18 cellular contexts compared by ENCODE assay signal in the genomic region with DNA sequence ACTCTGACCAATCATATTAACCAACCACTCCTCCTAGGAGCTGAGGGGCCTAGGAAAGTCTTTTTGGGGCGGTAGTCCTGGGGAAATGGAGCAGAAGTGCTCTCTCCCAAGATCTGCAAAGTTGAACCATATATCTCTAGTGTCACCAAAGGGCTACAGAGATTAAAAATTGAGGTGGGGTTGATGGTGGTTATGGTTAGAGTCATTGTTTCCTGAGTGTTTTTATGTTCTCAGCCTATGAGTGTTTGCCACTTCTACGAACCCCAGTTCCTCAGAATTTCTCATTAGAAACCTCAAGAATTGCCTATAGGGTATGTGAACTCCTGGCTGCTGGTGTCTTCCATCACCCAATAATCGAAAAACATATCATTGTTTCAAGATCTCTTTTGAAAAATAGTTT.
"Had no signal": no experiment of that assay in that cellular context is flagged by ENCODE, and none has a peak within 500 bp of the region (broad histone marks: within the 10 kb centered on the region; RNA-seq: fewer than 3 reads in every experiment).

No MANE protein-coding gene starts in this region.

- DNase-seq: activated T-cell treated with anti-CD3 and anti-CD28 coated beads, Interleukin-2, amount 50 U/mL, for 4 hours; amniotic stem cell; body of pancreas; central memory CD4-positive, alpha-beta T cell; colonic mucosa; esophagus squamous epithelium; kidney; left ventricle myocardium superior; nucleus accumbens; stimulated activated CD4-positive, alpha-beta T cell treated with anti-CD3 and anti-CD28 coated beads, Interleukin-15, amount 100 ng/mL, for 24 hours; stimulated activated CD4-positive, alpha-beta T cell treated with anti-CD3 and anti-CD28 coated beads, Interleukin-4, amount 100 ng/mL, for 1 hour; stimulated activated naive CD4-positive, alpha-beta T cell treated with Interleukin-2 at 50 U/mL for 16 hours; T1000 had no signal

- H3K4me3 Mint-ChIP-seq: activated T-cell treated with anti-CD3 and anti-CD28 coated beads, Interleukin-2, amount 50 U/mL, for 4 hours; memory B cell; nephron; type B pancreatic cell had no signal

- H3K4me1 Mint-ChIP-seq: nephron had no signal

- H3K9me3 Mint-ChIP-seq: activated T-cell treated with anti-CD3 and anti-CD28 coated beads, Interleukin-2, amount 50 U/mL, for 4 hours; memory B cell; nephron; type B pancreatic cell had no signal

- H3K27me3 Mint-ChIP-seq: type B pancreatic cell had no signal

- H3K27ac Mint-ChIP-seq: memory B cell, nephron, type B pancreatic cell had no signal

- ATAC-seq: activated CD4-positive, CD25-positive, alpha-beta regulatory T cell treated with anti-CD3 and anti-CD28 coated beads, Interleukin-2, amount 50 U/mL, for 24 hours; body of pancreas; left ventricle myocardium superior; Right ventricle myocardium inferior had no signal

- H3K36me3 Mint-ChIP-seq: type B pancreatic cell had no signal
